Comparison of ENCODE assay signal across 8 cellular contexts in the genomic region with DNA sequence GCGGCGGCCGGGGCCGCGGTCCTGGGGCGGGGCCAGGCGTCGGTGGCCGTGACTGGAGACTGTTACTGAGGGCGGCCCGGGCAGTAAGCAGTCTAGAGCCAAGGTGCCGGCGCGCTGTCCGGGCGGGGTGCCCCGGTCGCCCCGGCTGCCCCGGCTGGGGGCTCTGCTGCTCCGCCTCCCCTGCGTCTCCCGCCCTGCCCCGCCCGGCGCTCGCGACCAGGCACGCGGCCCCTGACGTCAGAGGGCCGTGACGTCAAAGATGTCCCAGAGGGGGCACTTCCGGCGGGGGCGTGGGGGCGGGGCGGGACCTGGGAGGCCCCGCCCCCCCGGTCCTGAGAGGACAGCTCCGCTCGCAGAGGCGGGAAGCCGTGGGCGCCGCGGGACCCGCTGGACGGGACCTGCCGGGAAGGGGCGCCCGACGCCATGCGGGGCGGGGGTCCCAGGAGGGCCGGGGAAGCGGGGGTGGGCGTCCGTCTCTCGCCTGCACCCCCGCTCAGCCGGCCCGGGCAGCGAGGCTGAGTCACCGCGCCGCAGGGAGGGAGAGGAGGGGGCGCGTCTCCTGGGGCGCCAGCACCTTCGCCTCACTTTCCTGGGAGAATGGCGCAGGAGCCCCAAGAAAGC. TPM values are rescaled to one million over a fixed set of nuclear protein-coding genes. Genes with fewer than 3 reads are reported as not detected.
DNase-seq lines count a peak whose midpoint lies in the region; ATAC-seq and TF ChIP-seq lines count a peak whose summit lies in the region.

No MANE protein-coding gene starts in this region.

- CTCF ChIA-PET in CD4-positive, alpha-beta T cell (lab: Charles Lee), result interaction anchor here (1.3 kb wide), 1 partner anchor 194 kb away, joined by 3 read pairs; no protein-coding TSS in a partner anchor

- intact Hi-C loops in CD4-positive, alpha-beta T cell (cut with DNase I, micrococcal nuclease), result loop anchor here (5.0 to 10.0 kb wide), 6 partner anchors 104 to 352 kb away; a partner anchor contains a TSS

- H3K9me3 ChIP-seq in CD4-positive, alpha-beta T cell (ENCODE audit: control insufficient read depth, low read length), result no peaks in the 10 kb centered on the region
- no peaks in the 10 kb centered on the region for H3K9me3 ChIP-seq in effector memory CD4-positive, alpha-beta T cell (ENCODE audit: control insufficient read depth, low read length)

- no peak overlapping the region for H3K4me3 Mint-ChIP-seq in CD4-positive, alpha-beta T cell
- H3K4me3 Mint-ChIP-seq in memory B cell, result no peak overlapping the region

- no peak overlapping the region for H3K27ac ChIP-seq in CD4-positive, alpha-beta T cell (ENCODE audit: low read depth, low read length)
- no peak overlapping the region for H3K27ac ChIP-seq in effector memory CD4-positive, alpha-beta T cell (ENCODE audit: insufficient read depth, low read length, poor library complexity, severe bottlenecking)

- H3K4me3 ChIP-seq in NB4 (ENCODE audit: low read depth, low read length), result no peak overlapping the region
- H3K4me3 ChIP-seq in effector memory CD4-positive, alpha-beta T cell (ENCODE audit: insufficient read depth, low read depth, low read length, poor library complexity, severe bottlenecking), result peak overlapping the region; percentile 40

- DNase-seq in CD4-positive, alpha-beta T cell, result peak; percentile 41 to 77 (median 60)
- DNase-seq in NB4 (ENCODE audit: low read depth) (peak; percentile 44), memory B cell (ENCODE audit: low spot score in 2 of 2) (no peak)
- DNase-seq in activated CD4-positive, alpha-beta T cell treated with anti-CD3 and anti-CD28 coated beads for 48 hours, result peak; percentile 80
- DNase-seq in effector memory CD4-positive, alpha-beta T cell, result peak; percentile 68 to 70 (median 70)
- peak; percentile 45 to 71 for DNase-seq in stimulated activated CD8-positive, alpha-beta memory T cell treated with anti-CD3 and anti-CD28 coated beads, Interleukin-7, amount 100 ng/mL, for 4 hours (ENCODE audit: low read depth in 2 of 2)

- POLR2A ChIA-PET in CD4-positive, alpha-beta T cell (lab: Charles Lee), result no interaction called here

- H3K4me1 Mint-ChIP-seq in CD4-positive, alpha-beta T cell (ENCODE audit: low read depth), result peaks cover 36% of the 10 kb centered on the region
- peaks cover 19% of the 10 kb centered on the region for H3K4me1 Mint-ChIP-seq in memory B cell

- H3K4me1 ChIP-seq in effector memory CD4-positive, alpha-beta T cell (ENCODE audit: control insufficient read depth, insufficient read depth, low read length, poor library complexity, severe bottlenecking), result peaks cover 47% of the 10 kb centered on the region

- TF ChIP-seq CTCF in CD4-positive, alpha-beta T cell (IDR thresholded peaks at IDR 0.05), result no peak
- no peak for TF ChIP-seq CTCF in NB4 (IDR thresholded peaks at IDR 0.05; ENCODE audit: low read depth, low read length)

- H3K27ac Mint-ChIP-seq in CD4-positive, alpha-beta T cell, result no peak overlapping the region
- H3K27ac Mint-ChIP-seq in memory B cell, result no peak overlapping the region

- H3K27me3 ChIP-seq in CD4-positive, alpha-beta T cell (ENCODE audit: control insufficient read depth, insufficient read depth, low read length), result peaks cover 11% of the 10 kb centered on the region
- H3K27me3 ChIP-seq in effector memory CD4-positive, alpha-beta T cell (replicated peaks; ENCODE audit: control insufficient read depth, insufficient read depth, low read length, poor library complexity, severe bottlenecking), result no peaks in the 10 kb centered on the region

- H3K9me3 Mint-ChIP-seq in CD4-positive, alpha-beta T cell, result no peaks in the 10 kb centered on the region
- H3K9me3 Mint-ChIP-seq in memory B cell, result no peaks in the 10 kb centered on the region

- ATAC-seq in CD4-positive, alpha-beta T cell (ENCODE audit: poor library complexity), result peak; percentile 24
- ATAC-seq in GM21619 (IDR thresholded peaks at IDR 0.05; ENCODE audit: unreplicated experiment), result peak; percentile 17
- ATAC-seq in memory B cell (ENCODE audit: low read depth), result peak; percentile 35
- ATAC-seq in GM18502 (IDR thresholded peaks at IDR 0.05; ENCODE audit: poor library complexity, unreplicated experiment), result no peak

- H3K36me3 ChIP-seq in effector memory CD4-positive, alpha-beta T cell (ENCODE audit: control insufficient read depth, insufficient read depth, low read length), result no peaks in the 10 kb centered on the region

- H3K27me3 Mint-ChIP-seq in CD4-positive, alpha-beta T cell, result peaks cover 11% of the 10 kb centered on the region
- H3K27me3 Mint-ChIP-seq in memory B cell, result peaks cover 18% of the 10 kb centered on the region

- H3K36me3 Mint-ChIP-seq in CD4-positive, alpha-beta T cell (ENCODE audit: low read depth), result no peaks in the 10 kb centered on the region
- no peaks in the 10 kb centered on the region for H3K36me3 Mint-ChIP-seq in memory B cell

- no peak for TF ChIP-seq POLR2A in NB4 (IDR thresholded peaks at IDR 0.05; ENCODE audit: extremely low read depth, insufficient read length)

RNA-seq across cellular contexts. Expression of a gene that starts 4.5 kb away (rescaled TPM):
- total RNA-seq in CD4-positive, alpha-beta T cell, result 1 to 10 TPM; 2.4 to 3.0 TPM

RNA-seq across cellular contexts. Expression of a gene that starts 8.5 kb away (rescaled TPM):
- total RNA-seq in CD4-positive, alpha-beta T cell, result 10 to 100 TPM; 34.4 to 35.1 TPM

RNA-seq across cellular contexts. Expression of a gene that starts 20.4 kb away (rescaled TPM):
- total RNA-seq in CD4-positive, alpha-beta T cell, result 100 to 1,000 TPM in 1 of 2 experiments, 10 to 100 TPM in 1; 96.4 to 101 TPM

RNA-seq across cellular contexts. Expression of a gene that starts 25.2 kb away (rescaled TPM):
- under 1 TPM; 0.06 to 0.11 TPM for total RNA-seq in CD4-positive, alpha-beta T cell

Comparison
In these comparisons a context has a peak if more than half of its experiments do, and no peak if none do; other contexts are left out.
1. DNase-seq: peak in CD4-positive, alpha-beta T cell (10 of 10), NB4 (single experiment), activated CD4-positive, alpha-beta T cell treated with anti-CD3 and anti-CD28 coated beads for 48 hours (single experiment), effector memory CD4-positive, alpha-beta T cell (3 of 3) and stimulated activated CD8-positive, alpha-beta memory T cell treated with anti-CD3 and anti-CD28 coated beads, Interleukin-7, amount 100 ng/mL, for 4 hours (2 of 2); none in memory B cell (0 of 2).